In genomic region chr7:139106227-139106626, GRCh38 we compare ENCODE assay signal across 8 cellular contexts. TPM values are rescaled to one million over a fixed set of nuclear protein-coding genes. Genes with fewer than 3 reads are reported as not detected.
DNase-seq lines count a peak whose midpoint lies in the region; ATAC-seq, FAIRE-seq and TF ChIP-seq lines count a peak whose summit lies in the region.
"Not testable (repeated sequence)": the region's sequence is repeated elsewhere in the genome, so short reads cannot be mapped to it uniquely, and the experiment has no call there.

No MANE protein-coding gene starts in this region.

- H3K27me3 Mint-ChIP-seq in CD14-positive monocyte (ENCODE audit: low read depth in 3 of 3); IgD-negative memory B cell; activated CD8-positive, alpha-beta memory T cell treated with anti-CD3 and anti-CD28 coated beads, Interleukin-2, amount 10 ng/mL, durations not matched to agents 7 days and 5 days: not testable (repeated sequence)

- H3K27ac ChIP-seq in RWPE2 (ENCODE audit: poor library complexity, severe bottlenecking); keratinocyte (ENCODE audit: control insufficient read depth, insufficient read depth, low read length); osteoblast (ENCODE audit: low read depth, low read length): not testable (repeated sequence)
- peak overlapping the region in 1 of 2 donors; percentile 95 for H3K27ac ChIP-seq in breast epithelium
- peak overlapping the region; percentile 97 to 99 for H3K27ac ChIP-seq in testis

- peak overlapping the region in 6 of 7 donors; percentile 46 to 90 (median 66) for H3K27ac Mint-ChIP-seq in CD14-positive monocyte
- H3K27ac Mint-ChIP-seq in IgD-negative memory B cell: peak overlapping the region; percentile 62 to 89 (median 83)
- H3K27ac Mint-ChIP-seq in activated CD8-positive, alpha-beta memory T cell treated with anti-CD3 and anti-CD28 coated beads, Interleukin-2, amount 10 ng/mL, durations not matched to agents 7 days and 5 days: peak overlapping the region; percentile 92

- H2AFZ ChIP-seq in keratinocyte (ENCODE audit: control insufficient read depth, low read length); osteoblast (ENCODE audit: low read length): not testable (repeated sequence)

- peak overlapping the region; percentile 80 to 85 for H3K4me3 Mint-ChIP-seq in CD14-positive monocyte
- H3K4me3 Mint-ChIP-seq in IgD-negative memory B cell: peak overlapping the region; percentile 86 to 100 (median 96)
- H3K4me3 Mint-ChIP-seq in activated CD8-positive, alpha-beta memory T cell treated with anti-CD3 and anti-CD28 coated beads, Interleukin-2, amount 10 ng/mL, durations not matched to agents 7 days and 5 days: peak overlapping the region; percentile 100

- not testable (repeated sequence) for H3K27me3 ChIP-seq in RWPE2 (ENCODE audit: insufficient read depth, poor library complexity, severe bottlenecking); breast epithelium; keratinocyte (ENCODE audit: control insufficient read depth, extremely low read depth, insufficient read depth, low read length); osteoblast (ENCODE audit: insufficient read depth, low read length); testis

- H3K36me3 ChIP-seq in RWPE2 (ENCODE audit: low read depth): peaks cover 23% of the 10 kb centered on the region
- H3K36me3 ChIP-seq in breast epithelium; keratinocyte (ENCODE audit: control insufficient read depth in 2 of 2, extremely low read depth in 1 of 2, insufficient read depth in 2 of 2, low read length in 2 of 2); osteoblast (ENCODE audit: insufficient read depth, low read length); testis (ENCODE audit: low read depth, missing control alignments): not testable (repeated sequence)

- not testable (repeated sequence) for H3K9me3 Mint-ChIP-seq in CD14-positive monocyte; IgD-negative memory B cell; activated CD8-positive, alpha-beta memory T cell treated with anti-CD3 and anti-CD28 coated beads, Interleukin-2, amount 10 ng/mL, durations not matched to agents 7 days and 5 days (ENCODE audit: low read depth)

- not testable (repeated sequence) for H3K9ac ChIP-seq in keratinocyte (ENCODE audit: control insufficient read depth, extremely low read depth, insufficient read depth, low read length)

- not testable (repeated sequence) for TF ChIP-seq CTCF in CD14-positive monocyte (IDR thresholded peaks at IDR 0.05); RWPE2 (IDR thresholded peaks at IDR 0.05; ENCODE audit: poor library complexity, severe bottlenecking); breast epithelium (IDR thresholded peaks at IDR 0.05); keratinocyte (optimal IDR thresholded peaks at IDR 0.05 in 1 of 3, IDR thresholded peaks at IDR 0.05 in 1 of 3, conservative IDR thresholded peaks at IDR 0.05 in 1 of 3; ENCODE audit: extremely low read depth in 1 of 3, insufficient read depth in 2 of 3, low read length in 3 of 3); osteoblast (IDR thresholded peaks at IDR 0.05; ENCODE audit: extremely low read depth, low read depth, low read length); testis (IDR thresholded peaks at IDR 0.05)

- H3K4me1 ChIP-seq in RWPE2 (ENCODE audit: insufficient read depth, poor library complexity, severe bottlenecking) (peaks cover 22% of the 10 kb centered on the region), keratinocyte (ENCODE audit: control insufficient read depth, extremely low read depth, insufficient read depth, low read length) (peaks cover 15% of the 10 kb centered on the region), osteoblast (ENCODE audit: insufficient read depth, low read length) (peaks cover 20% of the 10 kb centered on the region)
- not testable (repeated sequence) for H3K4me1 ChIP-seq in breast epithelium, testis

- peak overlapping the region; percentile 3 for H3K4me3 ChIP-seq in RWPE2 (ENCODE audit: severe bottlenecking)
- H3K4me3 ChIP-seq in breast epithelium: peak overlapping the region in 2 of 3 donors; percentile 19 to 27
- peak overlapping the region in 1 of 3 experiments; percentile 6 for H3K4me3 ChIP-seq in keratinocyte (ENCODE audit: control insufficient read depth in 2 of 3, extremely low read depth in 1 of 3, insufficient read depth in 2 of 3, low read depth in 1 of 3, low read length in 3 of 3)
- not testable (repeated sequence) for H3K4me3 ChIP-seq in osteoblast (ENCODE audit: insufficient read depth, low read length); testis

- 69 to 86% methylated on average over 7 of the region's 7 CpGs for WGBS in testis, 2 donors

- not testable (repeated sequence) for H3K9me1 ChIP-seq in keratinocyte (ENCODE audit: control insufficient read depth, extremely low read depth, insufficient read depth, low read length)

- not testable (repeated sequence) for FAIRE-seq in keratinocyte (lab: Jason Lieb, UNC)

- peaks cover 76% of the 10 kb centered on the region for H3K79me2 ChIP-seq in keratinocyte (ENCODE audit: control insufficient read depth, insufficient read depth, low read length)
- H3K79me2 ChIP-seq in osteoblast (ENCODE audit: insufficient read depth, low read length): peaks cover 69% of the 10 kb centered on the region

- H3K36me3 Mint-ChIP-seq in CD14-positive monocyte, IgD-negative memory B cell: not testable (repeated sequence)
- peaks cover 58% of the 10 kb centered on the region for H3K36me3 Mint-ChIP-seq in activated CD8-positive, alpha-beta memory T cell treated with anti-CD3 and anti-CD28 coated beads, Interleukin-2, amount 10 ng/mL, durations not matched to agents 7 days and 5 days

- not testable (repeated sequence) for ATAC-seq in RWPE2 (ENCODE audit: low read depth); activated CD8-positive, alpha-beta memory T cell treated with anti-CD3 and anti-CD28 coated beads, Interleukin-2, amount 10 ng/mL, durations not matched to agents 7 days and 5 days

- dilution Hi-C loops in keratinocyte (cut with MboI; ENCODE audit: extremely low pct_ligation_motif_present, low sequenced_read_pairs): not testable (repeated sequence)

- DNase-seq in CD14-positive monocyte (ENCODE audit: low spot score); RWPE2 (ENCODE audit: low spot score); breast epithelium (ENCODE audit: low spot score in 2 of 2); keratinocyte (ENCODE audit: low read depth, low spot score); osteoblast (ENCODE audit: insufficient read length, low spot score, missing footprints): not testable (repeated sequence)
- DNase-seq in activated CD8-positive, alpha-beta memory T cell treated with anti-CD3 and anti-CD28 coated beads, Interleukin-2, amount 10 ng/mL, durations not matched to agents 7 days and 5 days: peak; percentile 27
- peak; percentile 25 for DNase-seq in testis

- intact Hi-C loops in CD14-positive monocyte (cut with micrococcal nuclease); breast epithelium (cut with DNase I; ENCODE audit: low total_unique reads); testis (cut with DNase I; ENCODE audit: low total_unique reads): not testable (repeated sequence)

- H4K20me1 ChIP-seq in keratinocyte (ENCODE audit: control insufficient read depth, extremely low read depth, insufficient read depth, low read length); osteoblast (ENCODE audit: insufficient read depth, low read length): not testable (repeated sequence)

- H3K9me3 ChIP-seq in RWPE2 (ENCODE audit: severe bottlenecking); breast epithelium; keratinocyte (ENCODE audit: control insufficient read depth, low read depth, low read length); osteoblast (ENCODE audit: low read depth, low read length); testis: not testable (repeated sequence)

- not testable (repeated sequence) for TF ChIP-seq POLR2A in breast epithelium (IDR thresholded peaks at IDR 0.05); testis (IDR thresholded peaks at IDR 0.05)

- H3K4me2 ChIP-seq in keratinocyte (ENCODE audit: control insufficient read depth, extremely low read depth, insufficient read depth, low read depth, low read length) (peak overlapping the region; percentile 97), osteoblast (ENCODE audit: insufficient read depth, low read length) (peak overlapping the region; percentile 22)

- H3K4me1 Mint-ChIP-seq in CD14-positive monocyte: peaks cover 62% of the 10 kb centered on the region
- H3K4me1 Mint-ChIP-seq in IgD-negative memory B cell: peaks cover 27 to 51% (median 31%) of the 10 kb centered on the region in 3 donors
- H3K4me1 Mint-ChIP-seq in activated CD8-positive, alpha-beta memory T cell treated with anti-CD3 and anti-CD28 coated beads, Interleukin-2, amount 10 ng/mL, durations not matched to agents 7 days and 5 days: peaks cover 32% of the 10 kb centered on the region

- CTCF ChIA-PET in activated CD8-positive, alpha-beta memory T cell treated with anti-CD3 and anti-CD28 coated beads, Interleukin-2, amount 10 ng/mL, durations not matched to agents 7 days and 5 days (lab: Charles Lee): interaction anchor here (1.0 to 2.6 kb wide), 2 partner anchors 11 to 13 kb away, joined by 5 to 14 read pairs; no protein-coding TSS in a partner anchor

RNA-seq across cellular contexts. Expression of gene ZC3HAV1, which starts 3.3 kb away (rescaled TPM):
- polyA plus RNA-seq in CD14-positive monocyte: 10 to 100 TPM; 21.2 to 30.2 TPM
- polyA plus RNA-seq in IgD-negative memory B cell: 93.1 TPM
- total RNA-seq in activated CD8-positive, alpha-beta memory T cell treated with anti-CD3 and anti-CD28 coated beads, Interleukin-2, amount 10 ng/mL, durations not matched to agents 7 days and 5 days: 100 to 1,000 TPM; 125 to 139 TPM
- total RNA-seq in breast epithelium: 10 to 100 TPM; 22.1 to 41.3 (median 37.7) TPM
- polyA plus RNA-seq in keratinocyte: 21.4 to 46.1 TPM (median 31.7 TPM) in 3 replicates
- 8.2 TPM for polyA plus RNA-seq in keratinocyte (2011; ENCODE audit: low read depth)
- polyA plus RNA-seq in keratinocyte (2011; cell fraction: cytosol; rRNA removed): 18.8 and 29.8 TPM in 2 replicates
- polyA plus RNA-seq in keratinocyte (2011; cell fraction: nucleus; rRNA removed): 38.7 and 43.4 TPM in 2 replicates
- polyA plus RNA-seq in keratinocyte (2012; ENCODE audit: low replicate concordance): 9.0 and 33.4 TPM in 2 replicates
- 43.9 to 50.8 TPM (median 50.1 TPM) in 3 replicates for polyA minus RNA-seq in keratinocyte
- polyA minus RNA-seq in keratinocyte (2011; cell fraction: cytosol; rRNA and poly(A)+ RNA removed): 30.9 TPM
- polyA minus RNA-seq in keratinocyte (2011; cell fraction: nucleus; rRNA and poly(A)+ RNA removed): 44.0 and 65.2 TPM in 2 replicates
- total RNA-seq in osteoblast: 42.4 and 44.5 TPM in 2 replicates
- total RNA-seq in testis: 10 to 100 TPM; 32.8 to 38.7 TPM
- polyA plus RNA-seq in testis (ENCODE audit: insufficient read depth, low read depth, low replicate concordance): 13.1 TPM
